30 cellular contexts compared by ENCODE assay signal in the genomic region with DNA sequence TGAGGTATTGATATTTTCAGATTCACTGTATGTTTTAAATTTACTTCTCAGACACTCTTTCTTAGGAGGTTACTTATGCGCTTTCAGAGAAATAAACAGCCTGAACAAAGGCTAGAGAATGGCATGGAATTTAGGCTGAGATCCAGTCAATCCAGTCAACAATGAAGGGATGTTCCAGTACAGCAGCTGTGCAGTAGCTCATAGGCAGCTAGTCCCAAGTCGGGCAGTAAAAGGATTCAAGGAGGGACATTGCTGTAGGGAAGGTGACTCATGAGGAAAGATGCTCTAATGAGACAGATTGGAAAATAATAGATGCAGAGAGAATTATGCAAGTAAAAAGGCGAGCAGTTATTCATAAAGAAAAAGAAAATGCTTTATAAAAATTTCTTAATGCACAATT.
"Had no signal": no experiment of that assay in that cellular context is flagged by ENCODE, and none has a peak within 500 bp of the region (broad histone marks: within the 10 kb centered on the region; RNA-seq: fewer than 3 reads in every experiment).

No MANE protein-coding gene starts in this region.

- H3K36me3 ChIP-seq: esophagus squamous epithelium had no signal

- H3K27me3 Mint-ChIP-seq: activated CD4-positive, alpha-beta memory T cell treated with anti-CD3 and anti-CD28 coated beads, Interleukin-2, amount 10 ng/mL, durations not matched to agents 7 days and 5 days; activated CD4-positive, alpha-beta T cell treated with anti-CD3 and anti-CD28 coated beads, Interleukin-2, amount 10 ng/mL, durations not matched to agents 7 days and 5 days; activated naive CD8-positive, alpha-beta T cell; activated T-cell treated with anti-CD3 and anti-CD28 coated beads, Interleukin-2, amount 50 U/mL, for 24 hours; activated T-helper 17 cell treated with anti-CD3 and anti-CD28 coated beads, Interleukin-2, amount 50 U/mL, for 72 hours; effector memory CD8-positive, alpha-beta T cell had no signal

- H3K9me3 Mint-ChIP-seq: activated CD4-positive, alpha-beta T cell treated with anti-CD3 and anti-CD28 coated beads, Interleukin-2, amount 10 ng/mL, durations not matched to agents 7 days and 5 days; activated T-cell treated with anti-CD3 and anti-CD28 coated beads, Interleukin-2, amount 50 U/mL, for 24 hours had no signal

- H3K27ac Mint-ChIP-seq: activated CD4-positive, alpha-beta memory T cell treated with anti-CD3 and anti-CD28 coated beads, Interleukin-2, amount 10 ng/mL, durations not matched to agents 7 days and 5 days; activated CD4-positive, alpha-beta T cell treated with anti-CD3 and anti-CD28 coated beads, Interleukin-2, amount 10 ng/mL, durations not matched to agents 7 days and 5 days; activated naive CD8-positive, alpha-beta T cell; activated T-cell treated with anti-CD3 and anti-CD28 coated beads, Interleukin-2, amount 50 U/mL, for 24 hours; activated T-cell treated with anti-CD3 and anti-CD28 coated beads, Interleukin-2, amount 50 U/mL, for 72 hours; activated T-helper 17 cell treated with anti-CD3 and anti-CD28 coated beads, Interleukin-2, amount 50 U/mL, for 72 hours; effector memory CD8-positive, alpha-beta T cell had no signal

- H3K4me3 Mint-ChIP-seq: activated CD4-positive, alpha-beta memory T cell treated with anti-CD3 and anti-CD28 coated beads, Interleukin-2, amount 10 ng/mL, durations not matched to agents 7 days and 5 days; activated CD4-positive, alpha-beta T cell treated with anti-CD3 and anti-CD28 coated beads, Interleukin-2, amount 10 ng/mL, durations not matched to agents 7 days and 5 days; activated naive CD8-positive, alpha-beta T cell; activated T-cell treated with anti-CD3 and anti-CD28 coated beads, Interleukin-2, amount 50 U/mL, for 24 hours; activated T-cell treated with anti-CD3 and anti-CD28 coated beads, Interleukin-2, amount 50 U/mL, for 72 hours; activated T-helper 17 cell treated with anti-CD3 and anti-CD28 coated beads, Interleukin-2, amount 50 U/mL, for 72 hours; effector memory CD8-positive, alpha-beta T cell had no signal

- H3K27me3 ChIP-seq: body of pancreas, esophagus squamous epithelium had no signal

- H3K9me3 ChIP-seq: body of pancreas, esophagus squamous epithelium had no signal

- FAIRE-seq: colon, frontal cortex had no signal

- H3K4me1 Mint-ChIP-seq: activated CD4-positive, alpha-beta memory T cell treated with anti-CD3 and anti-CD28 coated beads, Interleukin-2, amount 10 ng/mL, durations not matched to agents 7 days and 5 days; activated CD4-positive, alpha-beta T cell treated with anti-CD3 and anti-CD28 coated beads, Interleukin-2, amount 10 ng/mL, durations not matched to agents 7 days and 5 days; activated T-helper 17 cell treated with anti-CD3 and anti-CD28 coated beads, Interleukin-2, amount 50 U/mL, for 72 hours had no signal

- ATAC-seq: activated T-cell treated with anti-CD3 and anti-CD28 coated beads, Interleukin-2, amount 50 U/mL, for 72 hours; activated T-helper 17 cell treated with anti-CD3 and anti-CD28 coated beads, Interleukin-2, amount 50 U/mL, for 72 hours; body of pancreas; effector memory CD8-positive, alpha-beta T cell had no signal

- H3K4me1 ChIP-seq: body of pancreas, esophagus squamous epithelium had no signal

- H3K36me3 Mint-ChIP-seq: activated naive CD8-positive, alpha-beta T cell had no signal

- H3K4me3 ChIP-seq: body of pancreas, esophagus squamous epithelium had no signal

- H3K27ac ChIP-seq: body of pancreas, epithelial cell of prostate, esophagus squamous epithelium had no signal

- DNase-seq: activated CD4-positive, alpha-beta memory T cell treated with anti-CD3 and anti-CD28 coated beads, Interleukin-2, amount 10 ng/mL, durations not matched to agents 7 days and 5 days; activated CD4-positive, alpha-beta T cell treated with anti-CD3 and anti-CD28 coated beads for 4 hours; activated CD4-positive, alpha-beta T cell treated with anti-CD3 and anti-CD28 coated beads, Interleukin-2, amount 10 ng/mL, durations not matched to agents 7 days and 5 days; activated CD4-positive, alpha-beta T cell treated with anti-CD3 and anti-CD28 coated beads, Interleukin-2, amount 50 U/mL, for 4 hours; activated CD4-positive, CD25-positive, alpha-beta regulatory T cell; activated CD4-positive, CD25-positive, alpha-beta regulatory T cell treated with anti-CD3 and anti-CD28 coated beads, Interleukin-2, amount 50 U/mL, for 72 hours; activated CD8-positive, alpha-beta memory T cell treated with anti-CD3 and anti-CD28 coated beads, Interleukin-2, amount 50 U/mL, for 48 hours; activated effector memory CD4-positive, alpha-beta T cell treated with Interleukin-2 at 50 U/mL for 16 hours; activated gamma-delta T cell treated with Interleukin-2 at 50 U/mL for 16 hours; activated naive CD4-positive, alpha-beta T cell treated with anti-CD3 and anti-CD28 coated beads, Interleukin-2, amount 50 U/mL, for 16 hours; activated naive CD4-positive, alpha-beta T cell treated with Interleukin-2 at 50 U/mL for 16 hours; activated T-cell treated with anti-CD3 and anti-CD28 coated beads for 4 hours; activated T-cell treated with anti-CD3 and anti-CD28 coated beads, Interleukin-2, amount 50 U/mL, for 24 hours; activated T-cell treated with anti-CD3 and anti-CD28 coated beads, Interleukin-2, amount 50 U/mL, for 72 hours; amygdala; aorta; body of pancreas; caudate nucleus; cortex of kidney; dermis blood vessel endothelial cell; effector CD4-positive, alpha-beta T cell; effector memory CD8-positive, alpha-beta T cell; esophagus squamous epithelium; head of caudate nucleus; T-helper 2 cell had no signal
